Comparison of ENCODE assay signal across 8 cellular contexts in genomic region chr9:63823375-63824201, GRCh38.
DNase-seq lines count a peak whose midpoint lies in the region; ATAC-seq, FAIRE-seq and TF ChIP-seq lines count a peak whose summit lies in the region.
"Not testable (repeated sequence)": the region's sequence is repeated elsewhere in the genome, so short reads cannot be mapped to it uniquely, and the experiment has no call there.

No MANE protein-coding gene starts in this region.

- H3K27me3 Mint-ChIP-seq in activated T-cell treated with anti-CD3 and anti-CD28 coated beads, Interleukin-2, amount 50 U/mL, for 72 hours (ENCODE audit: low read depth); stimulated activated memory B cell treated with anti-CD40 and anti-IgM and Interleukin-4, amounts not matched to agents 10 μg/mL and 1 μg/mL and 100 μg/mL, for 72 hours: not testable (repeated sequence)
- H3K27me3 Mint-ChIP-seq in endodermal cell (ENCODE audit: insufficient read depth): peaks cover 18% of the 10 kb centered on the region

- H3K4me2 ChIP-seq in mesendoderm (ENCODE audit: low read length): not testable (repeated sequence)

- H3K4me3 Mint-ChIP-seq in activated T-cell treated with anti-CD3 and anti-CD28 coated beads, Interleukin-2, amount 50 U/mL, for 72 hours; endodermal cell; stimulated activated memory B cell treated with anti-CD40 and anti-IgM and Interleukin-4, amounts not matched to agents 10 μg/mL and 1 μg/mL and 100 μg/mL, for 72 hours: not testable (repeated sequence)

- not testable (repeated sequence) for H3K4me3 ChIP-seq in AG09309 (ENCODE audit: control insufficient read depth, low read depth, low read length)
- H3K4me3 ChIP-seq in endodermal cell (ENCODE audit: low read length): peak overlapping the region; percentile 50
- peak overlapping the region; percentile 1 for H3K4me3 ChIP-seq in mesendoderm (ENCODE audit: low read length)

- not testable (repeated sequence) for H2BK5ac ChIP-seq in mesendoderm (ENCODE audit: low read length)

- H4K8ac ChIP-seq in mesendoderm (ENCODE audit: low read depth, low read length): not testable (repeated sequence)

- H3K56ac ChIP-seq in mesendoderm (ENCODE audit: low read length): not testable (repeated sequence)

- H3K27me3 ChIP-seq in endodermal cell (ENCODE audit: control insufficient read depth, insufficient read depth, low read length, poor library complexity, severe bottlenecking); mesendoderm (ENCODE audit: insufficient read depth, low read length, poor library complexity): not testable (repeated sequence)

- not testable (repeated sequence) for H3K79me1 ChIP-seq in mesendoderm (ENCODE audit: low read length)

- H2AK5ac ChIP-seq in mesendoderm (ENCODE audit: low read length): not testable (repeated sequence)

- H3K23ac ChIP-seq in mesendoderm (ENCODE audit: low read length): not testable (repeated sequence)

- H3K27ac ChIP-seq in endodermal cell (ENCODE audit: low read depth, low read length); mesendoderm (ENCODE audit: low read depth, low read length): not testable (repeated sequence)

- H3K27ac Mint-ChIP-seq in activated T-cell treated with anti-CD3 and anti-CD28 coated beads, Interleukin-2, amount 50 U/mL, for 72 hours; endodermal cell; stimulated activated memory B cell treated with anti-CD40 and anti-IgM and Interleukin-4, amounts not matched to agents 10 μg/mL and 1 μg/mL and 100 μg/mL, for 72 hours: not testable (repeated sequence)

- 51 to 54% methylated on average over 8 of the region's 8 CpGs for WGBS in endodermal cell (ENCODE audit: insufficient coverage in 1 of 2, insufficient read length in 1 of 2), 2 experiments
- 100% methylated on average over 3 of the region's 8 CpGs for WGBS in mesendoderm (ENCODE audit: extremely low coverage, insufficient coverage, low lambda C conversion rate)

- DNase-seq in AG09309 (ENCODE audit: low read depth); HTR-8/SVneo (ENCODE audit: insufficient read length, low spot score); activated T-cell treated with anti-CD3 and anti-CD28 coated beads, Interleukin-2, amount 50 U/mL, for 72 hours; endodermal cell; left ventricle myocardium superior: not testable (repeated sequence)
- peak; percentile 22 for DNase-seq in mesendoderm

- not testable (repeated sequence) for H3K4me1 ChIP-seq in endodermal cell (ENCODE audit: control insufficient read depth, insufficient read depth, low read length); mesendoderm (ENCODE audit: control insufficient read depth, low read depth, low read length)

- not testable (repeated sequence) for H3K4me1 Mint-ChIP-seq in activated T-cell treated with anti-CD3 and anti-CD28 coated beads, Interleukin-2, amount 50 U/mL, for 72 hours (ENCODE audit: low read depth); endodermal cell; stimulated activated memory B cell treated with anti-CD40 and anti-IgM and Interleukin-4, amounts not matched to agents 10 μg/mL and 1 μg/mL and 100 μg/mL, for 72 hours

- H3K9me3 ChIP-seq in endodermal cell (ENCODE audit: control insufficient read depth, low read length): peaks cover 27% of the 10 kb centered on the region

- not testable (repeated sequence) for H3K36me3 ChIP-seq in endodermal cell (ENCODE audit: control insufficient read depth, insufficient read depth, low read length); mesendoderm (ENCODE audit: control insufficient read depth, insufficient read depth, low read length)

- not testable (repeated sequence) for H2BK15ac ChIP-seq in mesendoderm (replicated peaks; ENCODE audit: low read depth)

- ATAC-seq in GM18511 (IDR thresholded peaks at IDR 0.05; ENCODE audit: unreplicated experiment) (peak; percentile 44), left ventricle myocardium superior (peak; percentile 73)
- ATAC-seq in activated T-cell treated with anti-CD3 and anti-CD28 coated beads, Interleukin-2, amount 50 U/mL, for 72 hours (replicated peaks in 1 of 2): peak; percentile 50 to 51
- peak; percentile 70 for ATAC-seq in stimulated activated memory B cell treated with anti-CD40 and anti-IgM and Interleukin-4, amounts not matched to agents 10 μg/mL and 1 μg/mL and 100 μg/mL, for 72 hours

- not testable (repeated sequence) for H3K36me3 Mint-ChIP-seq in activated T-cell treated with anti-CD3 and anti-CD28 coated beads, Interleukin-2, amount 50 U/mL, for 72 hours (ENCODE audit: insufficient read depth in 2 of 2); endodermal cell (ENCODE audit: low read depth); stimulated activated memory B cell treated with anti-CD40 and anti-IgM and Interleukin-4, amounts not matched to agents 10 μg/mL and 1 μg/mL and 100 μg/mL, for 72 hours

- not testable (repeated sequence) for H2BK120ac ChIP-seq in mesendoderm (ENCODE audit: low read depth, low read length)

- not testable (repeated sequence) for H3K18ac ChIP-seq in mesendoderm (ENCODE audit: low read length)

- TF ChIP-seq CTCF in AG09309 (IDR thresholded peaks at IDR 0.05; ENCODE audit: control insufficient read depth, insufficient read depth, low read depth, low read length, missing control alignments): peak; percentile 2
- TF ChIP-seq CTCF in endodermal cell (conservative IDR thresholded peaks at IDR 0.05): not testable (repeated sequence)

- H3K9ac ChIP-seq in endodermal cell (ENCODE audit: extremely low read depth, low read length, poor library complexity, severe bottlenecking); mesendoderm (ENCODE audit: low read length): not testable (repeated sequence)

- FAIRE-seq in HTR-8/SVneo (lab: Jason Lieb, UNC): peak; percentile 60

- intact Hi-C loops in left ventricle myocardium superior (cut with micrococcal nuclease): not testable (repeated sequence)

- not testable (repeated sequence) for H3K79me2 ChIP-seq in mesendoderm (ENCODE audit: control insufficient read depth, insufficient read depth, low read length)

- not testable (repeated sequence) for H3K4ac ChIP-seq in mesendoderm (ENCODE audit: low read depth, low read length)

- H3K9me3 Mint-ChIP-seq in activated T-cell treated with anti-CD3 and anti-CD28 coated beads, Interleukin-2, amount 50 U/mL, for 72 hours: peaks cover 11 to 12% of the 10 kb centered on the region in 2 donors
- H3K9me3 Mint-ChIP-seq in endodermal cell: peaks cover 50% of the 10 kb centered on the region
- H3K9me3 Mint-ChIP-seq in stimulated activated memory B cell treated with anti-CD40 and anti-IgM and Interleukin-4, amounts not matched to agents 10 μg/mL and 1 μg/mL and 100 μg/mL, for 72 hours: peaks cover 12% of the 10 kb centered on the region

- H4K5ac ChIP-seq in mesendoderm (ENCODE audit: low read length): not testable (repeated sequence)
